Comparison of ENCODE assay signal across 14 cellular contexts in the genomic region with DNA sequence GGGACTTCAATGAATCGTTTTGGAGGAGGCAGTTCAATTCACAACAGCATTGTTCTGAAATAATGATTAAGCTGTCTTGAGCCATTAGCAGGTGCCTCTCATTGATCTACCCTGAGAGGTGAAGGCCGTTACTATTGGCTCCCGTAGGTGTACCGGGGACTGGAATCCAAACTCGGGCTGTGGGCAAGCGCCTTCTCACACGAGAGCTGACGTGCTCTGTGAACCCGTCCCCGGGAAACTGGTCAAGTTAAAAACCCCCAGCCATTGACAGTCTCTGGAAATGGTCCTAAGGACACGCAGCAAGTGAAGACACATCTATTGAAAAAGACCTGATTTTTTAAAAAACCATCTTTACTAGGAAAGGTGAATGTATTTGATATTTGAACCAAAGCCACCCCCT. TPM values are rescaled to one million over a fixed set of nuclear protein-coding genes. Genes with fewer than 3 reads are reported as not detected.
DNase-seq lines count a peak whose midpoint lies in the region; ATAC-seq and TF ChIP-seq lines count a peak whose summit lies in the region.
"Had no signal": no experiment of that assay in that cellular context is flagged by ENCODE, and none has a peak within 500 bp of the region (broad histone marks: within the 10 kb centered on the region; RNA-seq: fewer than 3 reads in every experiment).

No MANE protein-coding gene starts in this region.

- TF ChIP-seq CTCF in endothelial cell (IDR thresholded peaks at IDR 0.05; ENCODE audit: unreplicated experiment): no peak
- TF ChIP-seq CTCF in sigmoid colon (IDR thresholded peaks at IDR 0.05): no peak
- TF ChIP-seq CTCF in psoas muscle (IDR thresholded peaks at IDR 0.05): no peak

- DNase-seq in activated CD8-positive, alpha-beta memory T cell treated with anti-CD3 and anti-CD28 coated beads, Interleukin-2, amount 50 U/mL, for 48 hours: peak; percentile 48
- no peak for DNase-seq in activated CD8-positive, alpha-beta memory T cell treated with anti-CD3 and anti-CD28 coated beads, Interleukin-2, amount 10 ng/mL, durations not matched to agents 7 days and 5 days
- DNase-seq in T-helper 17 cell: no peak
- DNase-seq in endothelial cell (ENCODE audit: low spot score): peak; percentile 3
- peak; percentile 54 for DNase-seq in sigmoid colon
- no peak for DNase-seq in psoas muscle
- DNase-seq in stimulated activated naive CD8-positive, alpha-beta T cell treated with anti-CD3 and anti-CD28 coated beads, Interleukin-15, amount 100 ng/mL, for 72 hours: no peak
- DNase-seq: C1 segment of cervical spinal cord, Calu3, DMS 273 treated with DMSO at 0.1 percent for 48 hours, GM23248, H9 had no signal

- peaks cover 3% of the 10 kb centered on the region for H3K4me1 Mint-ChIP-seq in activated CD8-positive, alpha-beta memory T cell treated with anti-CD3 and anti-CD28 coated beads, Interleukin-2, amount 10 ng/mL, durations not matched to agents 7 days and 5 days
- H3K4me1 Mint-ChIP-seq in T-helper 17 cell (peaks cover 19% of the 10 kb centered on the region), endothelial cell (ENCODE audit: unreplicated experiment) (peaks cover 28% of the 10 kb centered on the region)
- H3K4me1 Mint-ChIP-seq in stimulated activated naive CD8-positive, alpha-beta T cell treated with anti-CD3 and anti-CD28 coated beads, Interleukin-15, amount 100 ng/mL, for 72 hours: peaks cover 8% of the 10 kb centered on the region
- H3K4me1 Mint-ChIP-seq: H9 had no signal

- no peak overlapping the region for H3K27ac Mint-ChIP-seq in activated CD8-positive, alpha-beta memory T cell treated with anti-CD3 and anti-CD28 coated beads, Interleukin-2, amount 10 ng/mL, durations not matched to agents 7 days and 5 days
- H3K27ac Mint-ChIP-seq in T-helper 17 cell (peak overlapping the region; percentile 53), endothelial cell (ENCODE audit: unreplicated experiment) (peak overlapping the region; percentile 48)
- H3K27ac Mint-ChIP-seq in stimulated activated naive CD8-positive, alpha-beta T cell treated with anti-CD3 and anti-CD28 coated beads, Interleukin-15, amount 100 ng/mL, for 72 hours: peak overlapping the region in 1 of 2 donors; percentile 36
- H3K27ac Mint-ChIP-seq: B cell; CD4-positive, alpha-beta T cell; H9 had no signal

- ATAC-seq in activated CD8-positive, alpha-beta memory T cell treated with anti-CD3 and anti-CD28 coated beads, Interleukin-2, amount 10 ng/mL, durations not matched to agents 7 days and 5 days: no peak
- ATAC-seq in T-helper 17 cell (no peak), psoas muscle (no peak)
- ATAC-seq in stimulated activated naive CD8-positive, alpha-beta T cell treated with anti-CD3 and anti-CD28 coated beads, Interleukin-15, amount 100 ng/mL, for 72 hours: no peak

- H3K36me3 Mint-ChIP-seq in activated CD8-positive, alpha-beta memory T cell treated with anti-CD3 and anti-CD28 coated beads, Interleukin-2, amount 10 ng/mL, durations not matched to agents 7 days and 5 days: no peaks in the 10 kb centered on the region
- H3K36me3 Mint-ChIP-seq in T-helper 17 cell (ENCODE audit: low read depth): no peaks in the 10 kb centered on the region
- peaks cover 4% of the 10 kb centered on the region for H3K36me3 Mint-ChIP-seq in endothelial cell (ENCODE audit: low read depth, unreplicated experiment)

- TF ChIP-seq POLR2A in sigmoid colon (IDR thresholded peaks at IDR 0.05): no peak

- H3K27me3 ChIP-seq in sigmoid colon (no peaks in the 10 kb centered on the region), psoas muscle (ENCODE audit: insufficient read depth in 3 of 3, low read length in 2 of 3) (peaks cover 0 to 17% (median 2%) of the 10 kb centered on the region in 3 donors)

- H3K4me3 ChIP-seq in sigmoid colon (no peak overlapping the region), psoas muscle (no peak overlapping the region)
- H3K4me3 ChIP-seq: GM23248 had no signal

- H3K27ac ChIP-seq in sigmoid colon: no peak overlapping the region
- no peak overlapping the region for H3K27ac ChIP-seq in psoas muscle
- H3K27ac ChIP-seq: GM23248 had no signal

- H3K4me1 ChIP-seq in sigmoid colon (peaks cover 0 to 16% (median 0%) of the 10 kb centered on the region in 4 donors), psoas muscle (peaks cover 6% of the 10 kb centered on the region)

- H3K36me3 ChIP-seq in sigmoid colon (no peaks in the 10 kb centered on the region), psoas muscle (ENCODE audit: insufficient read depth in 1 of 2, low read depth in 1 of 2) (no peaks in the 10 kb centered on the region)

- WGBS in sigmoid colon, 2 donors: 45 to 64% methylated on average over 11 of the region's 11 CpGs
- WGBS in psoas muscle, 3 donors: 72 to 77% (median 72%) methylated on average over 11 of the region's 11 CpGs

- no peak for TF ChIP-seq EP300 in sigmoid colon (IDR thresholded peaks at IDR 0.05)

- intact Hi-C loops in sigmoid colon (cut with DNase I): no loop called here
- intact Hi-C loops in psoas muscle (cut with DNase I): loop anchor here in 1 of 2 donors (10.0 kb wide), 1 partner anchor 557 kb away; no protein-coding TSS in a partner anchor

- H3K9me3 Mint-ChIP-seq in activated CD8-positive, alpha-beta memory T cell treated with anti-CD3 and anti-CD28 coated beads, Interleukin-2, amount 10 ng/mL, durations not matched to agents 7 days and 5 days (ENCODE audit: low read depth): no peaks in the 10 kb centered on the region
- no peaks in the 10 kb centered on the region for H3K9me3 Mint-ChIP-seq in endothelial cell (ENCODE audit: unreplicated experiment)
- no peaks in the 10 kb centered on the region for H3K9me3 Mint-ChIP-seq in stimulated activated naive CD8-positive, alpha-beta T cell treated with anti-CD3 and anti-CD28 coated beads, Interleukin-15, amount 100 ng/mL, for 72 hours
- H3K9me3 Mint-ChIP-seq: CD4-positive, alpha-beta T cell; H9 had no signal

- H3K4me3 Mint-ChIP-seq in activated CD8-positive, alpha-beta memory T cell treated with anti-CD3 and anti-CD28 coated beads, Interleukin-2, amount 10 ng/mL, durations not matched to agents 7 days and 5 days: no peak overlapping the region
- H3K4me3 Mint-ChIP-seq in T-helper 17 cell (no peak overlapping the region), endothelial cell (ENCODE audit: unreplicated experiment) (no peak overlapping the region)
- H3K4me3 Mint-ChIP-seq in stimulated activated naive CD8-positive, alpha-beta T cell treated with anti-CD3 and anti-CD28 coated beads, Interleukin-15, amount 100 ng/mL, for 72 hours: no peak overlapping the region
- H3K4me3 Mint-ChIP-seq: B cell; CD4-positive, alpha-beta T cell; H9 had no signal

- H3K9me3 ChIP-seq in T-helper 17 cell (ENCODE audit: control insufficient read depth, low read length, poor library complexity, severe bottlenecking): no peaks in the 10 kb centered on the region
- no peaks in the 10 kb centered on the region for H3K9me3 ChIP-seq in sigmoid colon
- H3K9me3 ChIP-seq in psoas muscle: no peaks in the 10 kb centered on the region

- H3K27me3 Mint-ChIP-seq in activated CD8-positive, alpha-beta memory T cell treated with anti-CD3 and anti-CD28 coated beads, Interleukin-2, amount 10 ng/mL, durations not matched to agents 7 days and 5 days: peaks cover 48% of the 10 kb centered on the region
- peaks cover 45% of the 10 kb centered on the region for H3K27me3 Mint-ChIP-seq in T-helper 17 cell
- peaks cover 22% of the 10 kb centered on the region for H3K27me3 Mint-ChIP-seq in endothelial cell (ENCODE audit: unreplicated experiment)
- H3K27me3 Mint-ChIP-seq in stimulated activated naive CD8-positive, alpha-beta T cell treated with anti-CD3 and anti-CD28 coated beads, Interleukin-15, amount 100 ng/mL, for 72 hours: peaks cover 28% of the 10 kb centered on the region
- H3K27me3 Mint-ChIP-seq: CD4-positive, alpha-beta T cell had no signal

- CTCF ChIA-PET in activated CD8-positive, alpha-beta memory T cell treated with anti-CD3 and anti-CD28 coated beads, Interleukin-2, amount 10 ng/mL, durations not matched to agents 7 days and 5 days (lab: Charles Lee): interaction anchor here (1.4 kb wide), 1 partner anchor 140 kb away, joined by 3 read pairs; no protein-coding TSS in a partner anchor

RNA-seq across cellular contexts. Expression of gene NFATC1, which starts 8.1 kb away (rescaled TPM):
- 10 to 100 TPM; 25.7 to 27.8 TPM for total RNA-seq in activated CD8-positive, alpha-beta memory T cell treated with anti-CD3 and anti-CD28 coated beads, Interleukin-2, amount 10 ng/mL, durations not matched to agents 7 days and 5 days
- total RNA-seq in T-helper 17 cell (10 to 100 TPM; 73.4 to 77.8 TPM), endothelial cell (ENCODE audit: unreplicated experiment) (40.6 TPM), sigmoid colon (10 to 100 TPM in 3 of 4 donors, 1 to 10 TPM in 1; 7.3 to 13.8 (median 11.1) TPM), psoas muscle (10 to 100 TPM; 21.0 to 28.7 (median 24.2) TPM)
- polyA plus RNA-seq in sigmoid colon (10 to 100 TPM in 1 of 3 donors, 1 to 10 TPM in 2; 1.6 to 12.4 (median 2.4) TPM), psoas muscle (10 to 100 TPM in 2 of 3 donors, 1 to 10 TPM in 1; 3.0 to 20.8 (median 15.4) TPM)

Comparison
In these comparisons a context has a peak if more than half of its experiments do, and no peak if none do; other contexts are left out.
1. DNase-seq: peak in activated CD8-positive, alpha-beta memory T cell treated with anti-CD3 and anti-CD28 coated beads, Interleukin-2, amount 50 U/mL, for 48 hours (single experiment), endothelial cell (single experiment) and sigmoid colon (single experiment); none in activated CD8-positive, alpha-beta memory T cell treated with anti-CD3 and anti-CD28 coated beads, Interleukin-2, amount 10 ng/mL, durations not matched to agents 7 days and 5 days (single experiment), T-helper 17 cell (0 of 3), psoas muscle (0 of 2) and stimulated activated naive CD8-positive, alpha-beta T cell treated with anti-CD3 and anti-CD28 coated beads, Interleukin-15, amount 100 ng/mL, for 72 hours (0 of 2).